ENCODE assay signal across 11 cellular contexts in genomic region chr3:59247402-59247841, GRCh38.
A peak's percentile ranks its signal among the peaks of the same experiment; 100 is the strongest.
DNase-seq lines count a peak whose midpoint lies in the region; ATAC-seq and TF ChIP-seq lines count a peak whose summit lies in the region.
"Had no signal": no experiment of that assay in that cellular context is flagged by ENCODE, and none has a peak within 500 bp of the region (broad histone marks: within the 10 kb centered on the region; RNA-seq: fewer than 3 reads in every experiment).

No MANE protein-coding gene starts in this region.

- no peaks in the 10 kb centered on the region for H4K20me1 ChIP-seq in hepatocyte (ENCODE audit: insufficient read depth, poor library complexity, severe bottlenecking)
- H4K20me1 ChIP-seq in neural progenitor cell (ENCODE audit: low read depth): no peaks in the 10 kb centered on the region

- peaks cover 12% of the 10 kb centered on the region for H3K4me1 ChIP-seq in hepatocyte (ENCODE audit: insufficient read depth)
- peaks cover 24% of the 10 kb centered on the region for H3K4me1 ChIP-seq in neural progenitor cell

- H3F3A ChIP-seq in neural progenitor cell (ENCODE audit: low read depth): no peaks in the 10 kb centered on the region

- H2AFZ ChIP-seq in hepatocyte: no peak overlapping the region
- no peak overlapping the region for H2AFZ ChIP-seq in neural progenitor cell (replicated peaks)

- TF ChIP-seq CTCF in hepatocyte (IDR thresholded peaks at IDR 0.05; ENCODE audit: poor library complexity) (no peak), neural progenitor cell (IDR thresholded peaks at IDR 0.05) (no peak)
- TF ChIP-seq CTCF in activated CD8-positive, alpha-beta T cell treated with anti-CD3 and anti-CD28 coated beads for 36 hours (IDR thresholded peaks at IDR 0.05): no peak

- CTCF ChIA-PET in activated CD8-positive, alpha-beta T cell treated with anti-CD3 and anti-CD28 coated beads for 36 hours (lab: Charles Lee): no interaction called here

- H3K9me3 ChIP-seq in hepatocyte (ENCODE audit: low read depth) (no peaks in the 10 kb centered on the region), neural progenitor cell (ENCODE audit: low read depth) (no peaks in the 10 kb centered on the region)

- H3K27ac Mint-ChIP-seq in activated naive CD8-positive, alpha-beta T cell treated with anti-CD3 and anti-CD28 coated beads, Interleukin-2, amount 50 U/mL, for 24 hours: no peak overlapping the region
- H3K27ac Mint-ChIP-seq in activated naive CD8-positive, alpha-beta T cell treated with anti-CD3 and anti-CD28 coated beads for 36 hours: no peak overlapping the region
- no peak overlapping the region for H3K27ac Mint-ChIP-seq in activated T-helper 17 cell treated with anti-CD3 and anti-CD28 coated beads, Interleukin-2, amount 50 U/mL, for 72 hours
- H3K27ac Mint-ChIP-seq in activated CD8-positive, alpha-beta T cell treated with anti-CD3 and anti-CD28 coated beads for 36 hours: no peak overlapping the region
- H3K27ac Mint-ChIP-seq in neural progenitor cell: no peak overlapping the region

- no peak overlapping the region for H3K4me3 Mint-ChIP-seq in activated naive CD8-positive, alpha-beta T cell treated with anti-CD3 and anti-CD28 coated beads, Interleukin-2, amount 50 U/mL, for 24 hours
- no peak overlapping the region for H3K4me3 Mint-ChIP-seq in activated naive CD8-positive, alpha-beta T cell treated with anti-CD3 and anti-CD28 coated beads for 36 hours
- no peak overlapping the region for H3K4me3 Mint-ChIP-seq in activated T-helper 17 cell treated with anti-CD3 and anti-CD28 coated beads, Interleukin-2, amount 50 U/mL, for 72 hours
- no peak overlapping the region for H3K4me3 Mint-ChIP-seq in activated CD8-positive, alpha-beta T cell treated with anti-CD3 and anti-CD28 coated beads for 36 hours
- H3K4me3 Mint-ChIP-seq in neural progenitor cell: no peak overlapping the region
- H3K4me3 Mint-ChIP-seq: brain had no signal

- H3K9me2 ChIP-seq in hepatocyte (replicated peaks; ENCODE audit: insufficient read depth): no peaks in the 10 kb centered on the region

- H3K36me3 Mint-ChIP-seq in activated naive CD8-positive, alpha-beta T cell treated with anti-CD3 and anti-CD28 coated beads, Interleukin-2, amount 50 U/mL, for 24 hours (ENCODE audit: low read depth): no peaks in the 10 kb centered on the region
- H3K36me3 Mint-ChIP-seq in activated naive CD8-positive, alpha-beta T cell treated with anti-CD3 and anti-CD28 coated beads for 36 hours: peaks cover 3% of the 10 kb centered on the region
- no peaks in the 10 kb centered on the region for H3K36me3 Mint-ChIP-seq in activated T-helper 17 cell treated with anti-CD3 and anti-CD28 coated beads, Interleukin-2, amount 50 U/mL, for 72 hours (ENCODE audit: low read depth)
- no peaks in the 10 kb centered on the region for H3K36me3 Mint-ChIP-seq in activated CD8-positive, alpha-beta T cell treated with anti-CD3 and anti-CD28 coated beads for 36 hours (ENCODE audit: low read depth)
- no peaks in the 10 kb centered on the region for H3K36me3 Mint-ChIP-seq in neural progenitor cell
- H3K36me3 Mint-ChIP-seq: brain had no signal

- peak; percentile 40 for ATAC-seq in activated naive CD8-positive, alpha-beta T cell treated with anti-CD3 and anti-CD28 coated beads, Interleukin-2, amount 50 U/mL, for 24 hours
- ATAC-seq in HG03095 (IDR thresholded peaks at IDR 0.05; ENCODE audit: unreplicated experiment): peak; percentile 58
- ATAC-seq in activated T-helper 17 cell treated with anti-CD3 and anti-CD28 coated beads, Interleukin-2, amount 50 U/mL, for 72 hours (replicated peaks): peak; percentile 35
- no peak for ATAC-seq in activated CD8-positive, alpha-beta T cell treated with anti-CD3 and anti-CD28 coated beads for 36 hours

- POLR2A ChIA-PET in activated CD8-positive, alpha-beta T cell treated with anti-CD3 and anti-CD28 coated beads for 36 hours (lab: Charles Lee): no interaction called here

- no peaks in the 10 kb centered on the region for H3K36me3 ChIP-seq in hepatocyte (replicated peaks; ENCODE audit: insufficient read depth, low read depth)
- no peaks in the 10 kb centered on the region for H3K36me3 ChIP-seq in neural progenitor cell

- no peak overlapping the region for H3K4me3 ChIP-seq in hepatocyte
- H3K4me3 ChIP-seq in neural progenitor cell: no peak overlapping the region

- peaks cover 3% of the 10 kb centered on the region for H3K4me1 Mint-ChIP-seq in activated naive CD8-positive, alpha-beta T cell treated with anti-CD3 and anti-CD28 coated beads, Interleukin-2, amount 50 U/mL, for 24 hours
- no peaks in the 10 kb centered on the region for H3K4me1 Mint-ChIP-seq in activated naive CD8-positive, alpha-beta T cell treated with anti-CD3 and anti-CD28 coated beads for 36 hours
- H3K4me1 Mint-ChIP-seq in activated T-helper 17 cell treated with anti-CD3 and anti-CD28 coated beads, Interleukin-2, amount 50 U/mL, for 72 hours: no peaks in the 10 kb centered on the region
- no peaks in the 10 kb centered on the region for H3K4me1 Mint-ChIP-seq in activated CD8-positive, alpha-beta T cell treated with anti-CD3 and anti-CD28 coated beads for 36 hours (ENCODE audit: low read depth)
- H3K4me1 Mint-ChIP-seq in neural progenitor cell: peaks cover 25% of the 10 kb centered on the region

- no peak overlapping the region for H3K4me2 ChIP-seq in hepatocyte
- H3K4me2 ChIP-seq in neural progenitor cell: no peak overlapping the region

- H3K79me2 ChIP-seq in hepatocyte (no peaks in the 10 kb centered on the region), neural progenitor cell (ENCODE audit: low read depth) (no peaks in the 10 kb centered on the region)

- H3K9ac ChIP-seq in neural progenitor cell: no peak overlapping the region

- H3K27ac ChIP-seq in hepatocyte (no peak overlapping the region), neural progenitor cell (no peak overlapping the region)

- intact Hi-C loops in activated CD8-positive, alpha-beta T cell treated with anti-CD3 and anti-CD28 coated beads for 36 hours (cut with micrococcal nuclease): no loop called here

- peaks cover 12% of the 10 kb centered on the region for H3K9me3 Mint-ChIP-seq in activated naive CD8-positive, alpha-beta T cell treated with anti-CD3 and anti-CD28 coated beads, Interleukin-2, amount 50 U/mL, for 24 hours
- H3K9me3 Mint-ChIP-seq in activated naive CD8-positive, alpha-beta T cell treated with anti-CD3 and anti-CD28 coated beads for 36 hours: peaks cover 6% of the 10 kb centered on the region
- H3K9me3 Mint-ChIP-seq in activated T-helper 17 cell treated with anti-CD3 and anti-CD28 coated beads, Interleukin-2, amount 50 U/mL, for 72 hours: peaks cover 5% of the 10 kb centered on the region
- peaks cover 11% of the 10 kb centered on the region for H3K9me3 Mint-ChIP-seq in activated CD8-positive, alpha-beta T cell treated with anti-CD3 and anti-CD28 coated beads for 36 hours
- no peaks in the 10 kb centered on the region for H3K9me3 Mint-ChIP-seq in neural progenitor cell

- 74% methylated on average over 3 of the region's 3 CpGs for WGBS in hepatocyte (ENCODE audit: low lambda C conversion rate, missing lambda C conversion rate)

- H3K27me3 ChIP-seq in hepatocyte (no peaks in the 10 kb centered on the region), neural progenitor cell (no peaks in the 10 kb centered on the region)

- no peaks in the 10 kb centered on the region for H3K27me3 Mint-ChIP-seq in activated naive CD8-positive, alpha-beta T cell treated with anti-CD3 and anti-CD28 coated beads, Interleukin-2, amount 50 U/mL, for 24 hours
- H3K27me3 Mint-ChIP-seq in activated naive CD8-positive, alpha-beta T cell treated with anti-CD3 and anti-CD28 coated beads for 36 hours: no peaks in the 10 kb centered on the region
- H3K27me3 Mint-ChIP-seq in activated T-helper 17 cell treated with anti-CD3 and anti-CD28 coated beads, Interleukin-2, amount 50 U/mL, for 72 hours: no peaks in the 10 kb centered on the region
- H3K27me3 Mint-ChIP-seq in activated CD8-positive, alpha-beta T cell treated with anti-CD3 and anti-CD28 coated beads for 36 hours: no peaks in the 10 kb centered on the region
- peaks cover 5% of the 10 kb centered on the region for H3K27me3 Mint-ChIP-seq in neural progenitor cell (ENCODE audit: insufficient read depth, low read depth)

- DNase-seq in activated naive CD8-positive, alpha-beta T cell treated with anti-CD3 and anti-CD28 coated beads, Interleukin-2, amount 50 U/mL, for 24 hours: no peak
- no peak for DNase-seq in activated naive CD8-positive, alpha-beta T cell treated with anti-CD3 and anti-CD28 coated beads for 36 hours
- DNase-seq in hepatocyte (ENCODE audit: low spot score) (no peak), neural progenitor cell (ENCODE audit: low spot score) (no peak), OCI-M2 (lab: John Stamatoyannopoulos, UW; ENCODE audit: unreplicated experiment) (no peak)
- DNase-seq in activated CD8-positive, alpha-beta T cell treated with anti-CD3 and anti-CD28 coated beads for 36 hours: no peak
- DNase-seq: NCI-H1105 treated with DMSO at 0.1 percent for 48 hours, retina had no signal
